1 cellular context compared by ENCODE assay signal in the genomic region with DNA sequence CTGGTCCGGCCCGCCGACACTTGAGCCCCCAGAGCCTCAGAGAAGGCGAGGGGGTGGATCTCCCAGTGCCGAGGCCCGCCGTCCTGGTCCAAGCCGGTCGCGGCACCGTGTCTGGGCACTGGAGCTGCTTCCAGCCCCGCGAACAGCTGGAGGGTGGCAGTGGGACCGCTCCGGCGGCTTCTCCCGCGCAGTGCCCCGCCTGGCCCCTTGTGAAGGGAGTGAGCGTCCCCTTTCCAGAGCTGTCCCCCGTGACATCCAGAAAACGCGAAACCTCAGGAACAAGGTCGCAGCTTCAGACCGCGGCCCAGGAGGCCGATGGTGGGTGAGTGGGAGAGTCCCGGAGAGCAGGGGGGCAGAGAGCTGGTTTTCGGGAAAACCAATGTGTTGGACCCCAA.
TF ChIP-seq lines count a peak whose summit lies in the region.

No MANE protein-coding gene starts in this region.

TF ChIP-seq in A549, 52 proteins besides CTCF, POLR2A, EP300 and RAD21 (continued from another document):
- TF ChIP-seq, protein P1, sequence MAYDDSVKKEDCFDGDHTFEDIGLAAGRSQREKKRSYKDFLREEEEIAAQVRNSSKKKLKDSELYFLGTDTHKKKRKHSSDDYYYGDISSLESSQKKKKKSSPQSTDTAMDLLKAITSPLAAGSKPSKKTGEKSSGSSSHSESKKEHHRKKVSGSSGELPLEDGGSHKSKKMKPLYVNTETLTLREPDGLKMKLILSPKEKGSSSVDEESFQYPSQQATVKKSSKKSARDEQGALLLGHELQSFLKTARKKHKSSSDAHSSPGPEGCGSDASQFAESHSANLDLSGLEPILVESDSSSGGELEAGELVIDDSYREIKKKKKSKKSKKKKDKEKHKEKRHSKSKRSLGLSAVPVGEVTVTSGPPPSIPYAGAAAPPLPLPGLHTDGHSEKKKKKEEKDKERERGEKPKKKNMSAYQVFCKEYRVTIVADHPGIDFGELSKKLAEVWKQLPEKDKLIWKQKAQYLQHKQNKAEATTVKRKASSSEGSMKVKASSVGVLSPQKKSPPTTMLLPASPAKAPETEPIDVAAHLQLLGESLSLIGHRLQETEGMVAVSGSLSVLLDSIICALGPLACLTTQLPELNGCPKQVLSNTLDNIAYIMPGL (CRISPR knock-in tag; IDR thresholded peaks at IDR 0.05; ENCODE audit: borderline replicate concordance), result no peak
- peak; percentile 92 for TF ChIP-seq RNF2 (IDR thresholded peaks at IDR 0.05; ENCODE audit: borderline replicate concordance, low read depth)
- no peak for TF ChIP-seq NR3C1 (IDR thresholded peaks at IDR 0.05)
- TF ChIP-seq JUNB (IDR thresholded peaks at IDR 0.05), result no peak
- TF ChIP-seq, protein P2, sequence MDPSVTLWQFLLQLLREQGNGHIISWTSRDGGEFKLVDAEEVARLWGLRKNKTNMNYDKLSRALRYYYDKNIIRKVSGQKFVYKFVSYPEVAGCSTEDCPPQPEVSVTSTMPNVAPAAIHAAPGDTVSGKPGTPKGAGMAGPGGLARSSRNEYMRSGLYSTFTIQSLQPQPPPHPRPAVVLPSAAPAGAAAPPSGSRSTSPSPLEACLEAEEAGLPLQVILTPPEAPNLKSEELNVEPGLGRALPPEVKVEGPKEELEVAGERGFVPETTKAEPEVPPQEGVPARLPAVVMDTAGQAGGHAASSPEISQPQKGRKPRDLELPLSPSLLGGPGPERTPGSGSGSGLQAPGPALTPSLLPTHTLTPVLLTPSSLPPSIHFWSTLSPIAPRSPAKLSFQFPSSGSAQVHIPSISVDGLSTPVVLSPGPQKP (IDR thresholded peaks at IDR 0.05; ENCODE audit: low read depth, low read length), result no peak
- no peak for TF ChIP-seq MYC (IDR thresholded peaks at IDR 0.05; ENCODE audit: borderline replicate concordance, low read length)
- no peak for TF ChIP-seq CEBPB (IDR thresholded peaks at IDR 0.05)
